Comparison of ENCODE assay signal across 22 cellular contexts in genomic region chr18:13100942-13101658, GRCh38.
"Had no signal": no experiment of that assay in that cellular context is flagged by ENCODE, and none has a peak within 500 bp of the region (broad histone marks: within the 10 kb centered on the region; RNA-seq: fewer than 3 reads in every experiment).

No MANE protein-coding gene starts in this region.

- H3K4me3 Mint-ChIP-seq: activated CD4-positive, alpha-beta memory T cell treated with anti-CD3 and anti-CD28 coated beads, Interleukin-2, amount 10 ng/mL, durations not matched to agents 7 days and 5 days; activated CD4-positive, alpha-beta T cell treated with anti-CD3 and anti-CD28 coated beads for 36 hours; central memory CD8-positive, alpha-beta T cell; T-helper 17 cell had no signal

- H3K27ac Mint-ChIP-seq: activated CD4-positive, alpha-beta memory T cell treated with anti-CD3 and anti-CD28 coated beads, Interleukin-2, amount 10 ng/mL, durations not matched to agents 7 days and 5 days; activated CD4-positive, alpha-beta T cell treated with anti-CD3 and anti-CD28 coated beads for 36 hours had no signal

- DNase-seq: activated CD4-positive, alpha-beta memory T cell treated with anti-CD3 and anti-CD28 coated beads, Interleukin-2, amount 10 ng/mL, durations not matched to agents 7 days and 5 days; activated CD4-positive, alpha-beta T cell treated with anti-CD3 and anti-CD28 coated beads for 36 hours; activated CD4-positive, alpha-beta T cell treated with anti-CD3 and anti-CD28 coated beads, Interleukin-2, amount 50 U/mL, for 1 hour; activated effector memory CD4-positive, alpha-beta T cell treated with anti-CD3 and anti-CD28 coated beads, Interleukin-2, amount 50 U/mL, for 16 hours; activated naive CD4-positive, alpha-beta T cell treated with Interleukin-2 at 50 U/mL for 16 hours; body of pancreas; Karpas-422; MM.1S; NCI-H1105; NCI-H1436; NCI-H187; NCI-H2081; NCI-H510A treated with DMSO at 0.1 percent for 48 hours; NCI-H69; NK-92 treated with Interleukin-12 subunit alpha and Interleukin-12 subunit beta, amount 100 ng/mL, for 24 hours; OCI-M1; SHP77 treated with DMSO at 0.1 percent for 48 hours; T-helper 17 cell; WERI-Rb-1 had no signal

- ATAC-seq: activated CD4-positive, alpha-beta T cell treated with anti-CD3 and anti-CD28 coated beads for 36 hours; body of pancreas; K562; Panc1; T-helper 17 cell had no signal

- H3K4me1 Mint-ChIP-seq: activated CD4-positive, alpha-beta T cell treated with anti-CD3 and anti-CD28 coated beads for 36 hours had no signal

- H3K9me3 Mint-ChIP-seq: central memory CD8-positive, alpha-beta T cell had no signal

- H3K27me3 Mint-ChIP-seq: activated CD4-positive, alpha-beta memory T cell treated with anti-CD3 and anti-CD28 coated beads, Interleukin-2, amount 10 ng/mL, durations not matched to agents 7 days and 5 days; activated CD4-positive, alpha-beta T cell treated with anti-CD3 and anti-CD28 coated beads for 36 hours; central memory CD8-positive, alpha-beta T cell; T-helper 17 cell had no signal
